Comparison of ENCODE assay signal across 1 cellular context in the genomic region with DNA sequence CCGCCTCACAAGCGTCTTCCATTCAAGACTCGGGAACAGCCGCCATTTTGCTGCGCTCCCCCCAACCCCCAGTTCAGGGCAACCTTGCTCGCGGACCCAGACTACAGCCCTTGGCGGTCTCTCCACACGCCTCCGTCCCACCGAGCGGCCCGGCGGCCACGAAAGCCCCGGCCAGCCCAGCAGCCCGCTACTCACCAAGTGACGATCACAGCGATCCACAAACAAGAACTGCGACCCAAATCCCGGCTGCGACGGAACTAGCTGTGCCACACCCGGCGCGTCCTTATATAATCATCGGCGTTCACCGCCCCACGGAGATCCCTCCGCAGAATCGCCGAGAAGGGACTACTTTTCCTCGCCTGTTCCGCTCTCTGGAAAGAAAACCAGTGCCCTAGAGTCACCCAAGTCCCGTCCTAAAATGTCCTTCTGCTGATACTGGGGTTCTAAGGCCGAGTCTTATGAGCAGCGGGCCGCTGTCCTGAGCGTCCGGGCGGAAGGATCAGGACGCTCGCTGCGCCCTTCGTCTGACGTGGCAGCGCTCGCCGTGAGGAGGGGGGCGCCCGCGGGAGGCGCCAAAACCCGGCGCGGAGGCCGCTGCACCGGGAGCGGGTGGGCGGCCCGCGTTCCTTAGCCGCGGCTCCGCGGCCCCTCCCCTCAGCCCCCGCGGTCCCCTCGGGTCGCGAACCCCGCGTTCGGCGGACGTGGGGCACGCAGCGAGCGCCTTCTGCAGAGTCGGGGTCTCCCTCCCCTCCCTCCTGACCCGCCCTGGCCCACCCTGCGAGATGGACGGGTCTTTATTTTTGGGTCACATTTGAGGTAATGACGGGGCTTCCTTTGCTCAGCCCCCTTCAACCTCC.
TF ChIP-seq lines count a peak whose summit lies in the region.

A gene (minus strand): TSS at position 259 of the 857 bp plus-strand sequence. CDS start 879 bp downstream, outside the sequence.

TF ChIP-seq in K562, 482 proteins besides CTCF, POLR2A, EP300 and RAD21 (continued from another document and continues in another):
- TF ChIP-seq, protein P1, sequence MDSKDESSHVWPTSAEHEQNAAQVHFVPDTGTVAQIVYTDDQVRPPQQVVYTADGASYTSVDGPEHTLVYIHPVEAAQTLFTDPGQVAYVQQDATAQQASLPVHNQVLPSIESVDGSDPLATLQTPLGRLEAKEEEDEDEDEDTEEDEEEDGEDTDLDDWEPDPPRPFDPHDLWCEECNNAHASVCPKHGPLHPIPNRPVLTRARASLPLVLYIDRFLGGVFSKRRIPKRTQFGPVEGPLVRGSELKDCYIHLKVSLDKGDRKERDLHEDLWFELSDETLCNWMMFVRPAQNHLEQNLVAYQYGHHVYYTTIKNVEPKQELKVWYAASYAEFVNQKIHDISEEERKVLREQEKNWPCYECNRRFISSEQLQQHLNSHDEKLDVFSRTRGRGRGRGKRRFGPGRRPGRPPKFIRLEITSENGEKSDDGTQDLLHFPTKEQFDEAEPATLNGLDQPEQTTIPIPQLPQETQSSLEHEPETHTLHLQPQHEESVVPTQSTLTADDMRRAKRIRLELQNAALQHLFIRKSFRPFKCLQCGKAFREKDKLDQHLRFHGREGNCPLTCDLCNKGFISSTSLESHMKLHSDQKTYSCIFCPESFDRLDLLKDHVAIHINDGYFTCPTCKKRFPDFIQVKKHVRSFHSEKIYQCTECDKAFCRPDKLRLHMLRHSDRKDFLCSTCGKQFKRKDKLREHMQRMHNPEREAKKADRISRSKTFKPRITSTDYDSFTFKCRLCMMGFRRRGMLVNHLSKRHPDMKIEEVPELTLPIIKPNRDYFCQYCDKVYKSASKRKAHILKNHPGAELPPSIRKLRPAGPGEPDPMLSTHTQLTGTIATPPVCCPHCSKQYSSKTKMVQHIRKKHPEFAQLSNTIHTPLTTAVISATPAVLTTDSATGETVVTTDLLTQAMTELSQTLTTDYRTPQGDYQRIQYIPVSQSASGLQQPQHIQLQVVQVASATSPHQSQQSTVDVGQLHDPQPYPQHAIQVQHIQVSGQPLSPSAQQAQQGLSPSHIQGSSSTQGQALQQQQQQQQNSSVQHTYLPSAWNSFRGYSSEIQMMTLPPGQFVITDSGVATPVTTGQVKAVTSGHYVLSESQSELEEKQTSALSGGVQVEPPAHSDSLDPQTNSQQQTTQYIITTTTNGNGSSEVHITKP (IDR thresholded peaks at IDR 0.05; ENCODE audit: partially characterized antibody), result no peak
- TF ChIP-seq PTBP1 (IDR thresholded peaks at IDR 0.05; ENCODE audit: low read depth, low read length) (no peak), XRCC3 (IDR thresholded peaks at IDR 0.05) (no peak), PTTG1 (tag; IDR thresholded peaks at IDR 0.05; ENCODE audit: low read depth) (no peak), TEAD2 (tag; IDR thresholded peaks at IDR 0.05) (no peak), ZC3H4 (CRISPR knock-in tag; IDR thresholded peaks at IDR 0.05; ENCODE audit: borderline replicate concordance) (peak; percentile 48; the same call in 1 of the 2 replicates), NCOA6 (IDR thresholded peaks at IDR 0.05) (no peak), GATA2 (CRISPR knock-in tag; IDR thresholded peaks at IDR 0.05) (no peak), XRCC4 (IDR thresholded peaks at IDR 0.05; ENCODE audit: extremely low read depth, insufficient read depth, insufficient read length) (no peak), BRCA1 (IDR thresholded peaks at IDR 0.05) (no peak), BRCA1 (CRISPR knock-in tag; IDR thresholded peaks at IDR 0.05) (no peak; the same call in 1 of the 2 replicates), MAZ (CRISPR knock-in tag; conservative IDR thresholded peaks at IDR 0.05 in 1 of 2, IDR thresholded peaks at IDR 0.05 in 1 of 2) (peak; percentile 98 to 99), OTX1 (CRISPR knock-in tag; IDR thresholded peaks at IDR 0.05) (peak; percentile 74), MCM7 (IDR thresholded peaks at IDR 0.05) (no peak), ELF2 (CRISPR knock-in tag; IDR thresholded peaks at IDR 0.05) (peak; percentile 87), SAP30 (IDR thresholded peaks at IDR 0.05; ENCODE audit: borderline replicate concordance, insufficient read depth, low read depth, low read length, poor library complexity, severe bottlenecking) (peak; percentile 77), FOXM1 (IDR thresholded peaks at IDR 0.05; ENCODE audit: low read depth) (peak; percentile 97), FOXM1 (CRISPR knock-in tag; IDR thresholded peaks at IDR 0.05; ENCODE audit: low read depth) (0 out of 2 replicates have a peak, but pooled peaks have one; percentile 97), ZNF347 (CRISPR knock-in tag; IDR thresholded peaks at IDR 0.05; ENCODE audit: low read depth) (peak; percentile 40; the same call in 1 of the 2 replicates), JUNB (CRISPR knock-in tag; conservative IDR thresholded peaks at IDR 0.05) (no peak), ZNF830 (CRISPR knock-in tag; IDR thresholded peaks at IDR 0.05) (0 out of 2 replicates have a peak, but pooled peaks have one; percentile 23), ZNF561 (CRISPR knock-in tag; conservative IDR thresholded peaks at IDR 0.05) (no peak; the same call in 1 of the 2 replicates), CBFB (CRISPR knock-in tag; IDR thresholded peaks at IDR 0.05) (peak; percentile 50; the same call in 1 of the 2 replicates), ZNF445 (CRISPR knock-in tag; IDR thresholded peaks at IDR 0.05; ENCODE audit: low read depth) (no peak), ZNF707 (CRISPR knock-in tag; conservative IDR thresholded peaks at IDR 0.05) (no peak), ZNF77 (CRISPR knock-in tag; IDR thresholded peaks at IDR 0.05) (0 out of 2 replicates have a peak, but pooled peaks have one; percentile 52), NFIC (IDR thresholded peaks at IDR 0.05) (peak; percentile 75), SMARCA5 (IDR thresholded peaks at IDR 0.05) (no peak)
- TF ChIP-seq, protein P2, sequence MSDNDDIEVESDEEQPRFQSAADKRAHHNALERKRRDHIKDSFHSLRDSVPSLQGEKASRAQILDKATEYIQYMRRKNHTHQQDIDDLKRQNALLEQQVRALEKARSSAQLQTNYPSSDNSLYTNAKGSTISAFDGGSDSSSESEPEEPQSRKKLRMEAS (CRISPR knock-in tag; IDR thresholded peaks at IDR 0.05), result no peak; the same call in none of the 2 replicates
- TF ChIP-seq, protein P3, sequence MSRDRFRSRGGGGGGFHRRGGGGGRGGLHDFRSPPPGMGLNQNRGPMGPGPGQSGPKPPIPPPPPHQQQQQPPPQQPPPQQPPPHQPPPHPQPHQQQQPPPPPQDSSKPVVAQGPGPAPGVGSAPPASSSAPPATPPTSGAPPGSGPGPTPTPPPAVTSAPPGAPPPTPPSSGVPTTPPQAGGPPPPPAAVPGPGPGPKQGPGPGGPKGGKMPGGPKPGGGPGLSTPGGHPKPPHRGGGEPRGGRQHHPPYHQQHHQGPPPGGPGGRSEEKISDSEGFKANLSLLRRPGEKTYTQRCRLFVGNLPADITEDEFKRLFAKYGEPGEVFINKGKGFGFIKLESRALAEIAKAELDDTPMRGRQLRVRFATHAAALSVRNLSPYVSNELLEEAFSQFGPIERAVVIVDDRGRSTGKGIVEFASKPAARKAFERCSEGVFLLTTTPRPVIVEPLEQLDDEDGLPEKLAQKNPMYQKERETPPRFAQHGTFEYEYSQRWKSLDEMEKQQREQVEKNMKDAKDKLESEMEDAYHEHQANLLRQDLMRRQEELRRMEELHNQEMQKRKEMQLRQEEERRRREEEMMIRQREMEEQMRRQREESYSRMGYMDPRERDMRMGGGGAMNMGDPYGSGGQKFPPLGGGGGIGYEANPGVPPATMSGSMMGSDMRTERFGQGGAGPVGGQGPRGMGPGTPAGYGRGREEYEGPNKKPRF (IDR thresholded peaks at IDR 0.05; ENCODE audit: low read depth, low read length), result no peak
- TF ChIP-seq, protein P4, sequence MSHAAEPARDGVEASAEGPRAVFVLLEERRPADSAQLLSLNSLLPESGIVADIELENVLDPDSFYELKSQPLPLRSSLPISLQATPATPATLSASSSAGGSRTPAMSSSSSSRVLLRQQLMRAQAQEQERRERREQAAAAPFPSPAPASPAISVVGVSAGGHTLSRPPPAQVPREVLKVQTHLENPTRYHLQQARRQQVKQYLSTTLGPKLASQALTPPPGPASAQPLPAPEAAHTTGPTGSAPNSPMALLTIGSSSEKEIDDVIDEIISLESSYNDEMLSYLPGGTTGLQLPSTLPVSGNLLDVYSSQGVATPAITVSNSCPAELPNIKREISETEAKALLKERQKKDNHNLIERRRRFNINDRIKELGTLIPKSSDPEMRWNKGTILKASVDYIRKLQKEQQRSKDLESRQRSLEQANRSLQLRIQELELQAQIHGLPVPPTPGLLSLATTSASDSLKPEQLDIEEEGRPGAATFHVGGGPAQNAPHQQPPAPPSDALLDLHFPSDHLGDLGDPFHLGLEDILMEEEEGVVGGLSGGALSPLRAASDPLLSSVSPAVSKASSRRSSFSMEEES (CRISPR knock-in tag; IDR thresholded peaks at IDR 0.05), result no peak
- TF ChIP-seq, protein P5, sequence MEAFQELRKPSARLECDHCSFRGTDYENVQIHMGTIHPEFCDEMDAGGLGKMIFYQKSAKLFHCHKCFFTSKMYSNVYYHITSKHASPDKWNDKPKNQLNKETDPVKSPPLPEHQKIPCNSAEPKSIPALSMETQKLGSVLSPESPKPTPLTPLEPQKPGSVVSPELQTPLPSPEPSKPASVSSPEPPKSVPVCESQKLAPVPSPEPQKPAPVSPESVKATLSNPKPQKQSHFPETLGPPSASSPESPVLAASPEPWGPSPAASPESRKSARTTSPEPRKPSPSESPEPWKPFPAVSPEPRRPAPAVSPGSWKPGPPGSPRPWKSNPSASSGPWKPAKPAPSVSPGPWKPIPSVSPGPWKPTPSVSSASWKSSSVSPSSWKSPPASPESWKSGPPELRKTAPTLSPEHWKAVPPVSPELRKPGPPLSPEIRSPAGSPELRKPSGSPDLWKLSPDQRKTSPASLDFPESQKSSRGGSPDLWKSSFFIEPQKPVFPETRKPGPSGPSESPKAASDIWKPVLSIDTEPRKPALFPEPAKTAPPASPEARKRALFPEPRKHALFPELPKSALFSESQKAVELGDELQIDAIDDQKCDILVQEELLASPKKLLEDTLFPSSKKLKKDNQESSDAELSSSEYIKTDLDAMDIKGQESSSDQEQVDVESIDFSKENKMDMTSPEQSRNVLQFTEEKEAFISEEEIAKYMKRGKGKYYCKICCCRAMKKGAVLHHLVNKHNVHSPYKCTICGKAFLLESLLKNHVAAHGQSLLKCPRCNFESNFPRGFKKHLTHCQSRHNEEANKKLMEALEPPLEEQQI (IDR thresholded peaks at IDR 0.05), result no peak
- TF ChIP-seq, protein P6, sequence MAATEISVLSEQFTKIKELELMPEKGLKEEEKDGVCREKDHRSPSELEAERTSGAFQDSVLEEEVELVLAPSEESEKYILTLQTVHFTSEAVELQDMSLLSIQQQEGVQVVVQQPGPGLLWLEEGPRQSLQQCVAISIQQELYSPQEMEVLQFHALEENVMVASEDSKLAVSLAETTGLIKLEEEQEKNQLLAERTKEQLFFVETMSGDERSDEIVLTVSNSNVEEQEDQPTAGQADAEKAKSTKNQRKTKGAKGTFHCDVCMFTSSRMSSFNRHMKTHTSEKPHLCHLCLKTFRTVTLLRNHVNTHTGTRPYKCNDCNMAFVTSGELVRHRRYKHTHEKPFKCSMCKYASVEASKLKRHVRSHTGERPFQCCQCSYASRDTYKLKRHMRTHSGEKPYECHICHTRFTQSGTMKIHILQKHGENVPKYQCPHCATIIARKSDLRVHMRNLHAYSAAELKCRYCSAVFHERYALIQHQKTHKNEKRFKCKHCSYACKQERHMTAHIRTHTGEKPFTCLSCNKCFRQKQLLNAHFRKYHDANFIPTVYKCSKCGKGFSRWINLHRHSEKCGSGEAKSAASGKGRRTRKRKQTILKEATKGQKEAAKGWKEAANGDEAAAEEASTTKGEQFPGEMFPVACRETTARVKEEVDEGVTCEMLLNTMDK (IDR thresholded peaks at IDR 0.05; ENCODE audit: borderline replicate concordance, insufficient read depth, low read depth, low read length, poor library complexity, severe bottlenecking), result no peak
- TF ChIP-seq, protein P7, sequence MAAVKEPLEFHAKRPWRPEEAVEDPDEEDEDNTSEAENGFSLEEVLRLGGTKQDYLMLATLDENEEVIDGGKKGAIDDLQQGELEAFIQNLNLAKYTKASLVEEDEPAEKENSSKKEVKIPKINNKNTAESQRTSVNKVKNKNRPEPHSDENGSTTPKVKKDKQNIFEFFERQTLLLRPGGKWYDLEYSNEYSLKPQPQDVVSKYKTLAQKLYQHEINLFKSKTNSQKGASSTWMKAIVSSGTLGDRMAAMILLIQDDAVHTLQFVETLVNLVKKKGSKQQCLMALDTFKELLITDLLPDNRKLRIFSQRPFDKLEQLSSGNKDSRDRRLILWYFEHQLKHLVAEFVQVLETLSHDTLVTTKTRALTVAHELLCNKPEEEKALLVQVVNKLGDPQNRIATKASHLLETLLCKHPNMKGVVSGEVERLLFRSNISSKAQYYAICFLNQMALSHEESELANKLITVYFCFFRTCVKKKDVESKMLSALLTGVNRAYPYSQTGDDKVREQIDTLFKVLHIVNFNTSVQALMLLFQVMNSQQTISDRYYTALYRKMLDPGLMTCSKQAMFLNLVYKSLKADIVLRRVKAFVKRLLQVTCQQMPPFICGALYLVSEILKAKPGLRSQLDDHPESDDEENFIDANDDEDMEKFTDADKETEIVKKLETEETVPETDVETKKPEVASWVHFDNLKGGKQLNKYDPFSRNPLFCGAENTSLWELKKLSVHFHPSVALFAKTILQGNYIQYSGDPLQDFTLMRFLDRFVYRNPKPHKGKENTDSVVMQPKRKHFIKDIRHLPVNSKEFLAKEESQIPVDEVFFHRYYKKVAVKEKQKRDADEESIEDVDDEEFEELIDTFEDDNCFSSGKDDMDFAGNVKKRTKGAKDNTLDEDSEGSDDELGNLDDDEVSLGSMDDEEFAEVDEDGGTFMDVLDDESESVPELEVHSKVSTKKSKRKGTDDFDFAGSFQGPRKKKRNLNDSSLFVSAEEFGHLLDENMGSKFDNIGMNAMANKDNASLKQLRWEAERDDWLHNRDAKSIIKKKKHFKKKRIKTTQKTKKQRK (IDR thresholded peaks at IDR 0.05; ENCODE audit: borderline replicate concordance, low read depth, low read length), result no peak
- TF ChIP-seq, protein P8, sequence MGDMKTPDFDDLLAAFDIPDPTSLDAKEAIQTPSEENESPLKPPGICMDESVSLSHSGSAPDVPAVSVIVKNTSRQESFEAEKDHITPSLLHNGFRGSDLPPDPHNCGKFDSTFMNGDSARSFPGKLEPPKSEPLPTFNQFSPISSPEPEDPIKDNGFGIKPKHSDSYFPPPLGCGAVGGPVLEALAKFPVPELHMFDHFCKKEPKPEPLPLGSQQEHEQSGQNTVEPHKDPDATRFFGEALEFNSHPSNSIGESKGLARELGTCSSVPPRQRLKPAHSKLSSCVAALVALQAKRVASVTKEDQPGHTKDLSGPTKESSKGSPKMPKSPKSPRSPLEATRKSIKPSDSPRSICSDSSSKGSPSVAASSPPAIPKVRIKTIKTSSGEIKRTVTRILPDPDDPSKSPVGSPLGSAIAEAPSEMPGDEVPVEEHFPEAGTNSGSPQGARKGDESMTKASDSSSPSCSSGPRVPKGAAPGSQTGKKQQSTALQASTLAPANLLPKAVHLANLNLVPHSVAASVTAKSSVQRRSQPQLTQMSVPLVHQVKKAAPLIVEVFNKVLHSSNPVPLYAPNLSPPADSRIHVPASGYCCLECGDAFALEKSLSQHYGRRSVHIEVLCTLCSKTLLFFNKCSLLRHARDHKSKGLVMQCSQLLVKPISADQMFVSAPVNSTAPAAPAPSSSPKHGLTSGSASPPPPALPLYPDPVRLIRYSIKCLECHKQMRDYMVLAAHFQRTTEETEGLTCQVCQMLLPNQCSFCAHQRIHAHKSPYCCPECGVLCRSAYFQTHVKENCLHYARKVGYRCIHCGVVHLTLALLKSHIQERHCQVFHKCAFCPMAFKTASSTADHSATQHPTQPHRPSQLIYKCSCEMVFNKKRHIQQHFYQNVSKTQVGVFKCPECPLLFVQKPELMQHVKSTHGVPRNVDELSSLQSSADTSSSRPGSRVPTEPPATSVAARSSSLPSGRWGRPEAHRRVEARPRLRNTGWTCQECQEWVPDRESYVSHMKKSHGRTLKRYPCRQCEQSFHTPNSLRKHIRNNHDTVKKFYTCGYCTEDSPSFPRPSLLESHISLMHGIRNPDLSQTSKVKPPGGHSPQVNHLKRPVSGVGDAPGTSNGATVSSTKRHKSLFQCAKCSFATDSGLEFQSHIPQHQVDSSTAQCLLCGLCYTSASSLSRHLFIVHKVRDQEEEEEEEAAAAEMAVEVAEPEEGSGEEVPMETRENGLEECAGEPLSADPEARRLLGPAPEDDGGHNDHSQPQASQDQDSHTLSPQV (IDR thresholded peaks at IDR 0.05), result no peak
